In genomic region chr13:50188696-50189095, GRCh38 we compare ENCODE assay signal across 15 cellular contexts.
DNase-seq lines count a peak whose midpoint lies in the region; ATAC-seq and TF ChIP-seq lines count a peak whose summit lies in the region.
"Had no signal": no experiment of that assay in that cellular context is flagged by ENCODE, and none has a peak within 500 bp of the region (broad histone marks: within the 10 kb centered on the region; RNA-seq: fewer than 3 reads in every experiment).

No MANE protein-coding gene starts in this region.

- no peak overlapping the region for H3K4me3 Mint-ChIP-seq in activated CD4-positive, alpha-beta T cell treated with anti-CD3 and anti-CD28 coated beads, Interleukin-2, amount 10 ng/mL, durations not matched to agents 24 days and 14 days
- no peak overlapping the region for H3K4me3 Mint-ChIP-seq in neural progenitor cell
- H3K4me3 Mint-ChIP-seq: CD4-positive, alpha-beta T cell; GM23338 had no signal

- ATAC-seq in RWPE2 (ENCODE audit: low read depth) (peak; percentile 86), HG03196 (IDR thresholded peaks at IDR 0.05; ENCODE audit: unreplicated experiment) (no peak)
- ATAC-seq: A549 had no signal

- H3K4me1 ChIP-seq in RWPE2 (ENCODE audit: insufficient read depth, poor library complexity, severe bottlenecking) (peaks cover 15% of the 10 kb centered on the region), neural progenitor cell (peaks cover 29% of the 10 kb centered on the region)

- H3K27me3 Mint-ChIP-seq in activated CD4-positive, alpha-beta T cell treated with anti-CD3 and anti-CD28 coated beads, Interleukin-2, amount 10 ng/mL, durations not matched to agents 24 days and 14 days, result peaks cover 46% of the 10 kb centered on the region
- H3K27me3 Mint-ChIP-seq in neural progenitor cell (ENCODE audit: insufficient read depth, low read depth), result no peaks in the 10 kb centered on the region
- H3K27me3 Mint-ChIP-seq: CD4-positive, alpha-beta T cell had no signal

- peak overlapping the region; percentile 29 for H3K4me2 ChIP-seq in neural progenitor cell
- H3K4me2 ChIP-seq: A549, GM23338 had no signal

- H3K27ac Mint-ChIP-seq in activated CD4-positive, alpha-beta T cell treated with anti-CD3 and anti-CD28 coated beads, Interleukin-2, amount 10 ng/mL, durations not matched to agents 24 days and 14 days, result no peak overlapping the region
- no peak overlapping the region for H3K27ac Mint-ChIP-seq in neural progenitor cell
- H3K27ac Mint-ChIP-seq: CD4-positive, alpha-beta T cell; GM23338 had no signal

- intact Hi-C loops in activated CD4-positive, alpha-beta T cell treated with anti-CD3 and anti-CD28 coated beads, Interleukin-2, amount 10 ng/mL, durations not matched to agents 24 days and 14 days (cut with micrococcal nuclease), result no loop called here

- H3K9me3 Mint-ChIP-seq in activated CD4-positive, alpha-beta T cell treated with anti-CD3 and anti-CD28 coated beads, Interleukin-2, amount 10 ng/mL, durations not matched to agents 24 days and 14 days, result no peaks in the 10 kb centered on the region
- H3K9me3 Mint-ChIP-seq in neural progenitor cell, result peaks cover 3% of the 10 kb centered on the region

- no peak overlapping the region for H2AFZ ChIP-seq in neural progenitor cell (replicated peaks)
- H2AFZ ChIP-seq: GM23338 had no signal

- no peaks in the 10 kb centered on the region for H3K27me3 ChIP-seq in RWPE2 (ENCODE audit: insufficient read depth, poor library complexity, severe bottlenecking)
- H3K27me3 ChIP-seq in neural progenitor cell, result no peaks in the 10 kb centered on the region

- no peaks in the 10 kb centered on the region for H4K20me1 ChIP-seq in neural progenitor cell (ENCODE audit: low read depth)

- H3K36me3 ChIP-seq in RWPE2 (ENCODE audit: low read depth) (no peaks in the 10 kb centered on the region), neural progenitor cell (no peaks in the 10 kb centered on the region)

- H3F3A ChIP-seq in neural progenitor cell (ENCODE audit: low read depth), result no peaks in the 10 kb centered on the region

- no peak overlapping the region for H3K4me3 ChIP-seq in RWPE2 (ENCODE audit: severe bottlenecking)
- H3K4me3 ChIP-seq in neural progenitor cell, result no peak overlapping the region
- H3K4me3 ChIP-seq: A549, GM23338 had no signal

- H3K9ac ChIP-seq in neural progenitor cell, result no peak overlapping the region

- H3K27ac ChIP-seq in RWPE2 (ENCODE audit: poor library complexity, severe bottlenecking) (no peak overlapping the region), epithelial cell of prostate (peak overlapping the region; percentile 6), neural progenitor cell (no peak overlapping the region)
- H3K27ac ChIP-seq: 22Rv1, A549, C4-2B had no signal

- H3K79me2 ChIP-seq in neural progenitor cell (ENCODE audit: low read depth), result peaks cover 17% of the 10 kb centered on the region

- H3K36me3 Mint-ChIP-seq in activated CD4-positive, alpha-beta T cell treated with anti-CD3 and anti-CD28 coated beads, Interleukin-2, amount 10 ng/mL, durations not matched to agents 24 days and 14 days (ENCODE audit: low read depth), result no peaks in the 10 kb centered on the region
- peaks cover 3% of the 10 kb centered on the region for H3K36me3 Mint-ChIP-seq in neural progenitor cell

- H3K9me3 ChIP-seq in RWPE2 (ENCODE audit: severe bottlenecking), result no peaks in the 10 kb centered on the region
- no peaks in the 10 kb centered on the region for H3K9me3 ChIP-seq in neural progenitor cell (ENCODE audit: low read depth)
- H3K9me3 ChIP-seq: A549, Caco-2 had no signal

- no peak for TF ChIP-seq CTCF in RWPE2 (IDR thresholded peaks at IDR 0.05; ENCODE audit: poor library complexity, severe bottlenecking)
- no peak for TF ChIP-seq CTCF in neural progenitor cell (IDR thresholded peaks at IDR 0.05)

- peaks cover 4% of the 10 kb centered on the region for H3K4me1 Mint-ChIP-seq in activated CD4-positive, alpha-beta T cell treated with anti-CD3 and anti-CD28 coated beads, Interleukin-2, amount 10 ng/mL, durations not matched to agents 24 days and 14 days
- peaks cover 12% of the 10 kb centered on the region for H3K4me1 Mint-ChIP-seq in neural progenitor cell

- peak; percentile 34 for DNase-seq in activated CD4-positive, alpha-beta T cell treated with anti-CD3 and anti-CD28 coated beads, Interleukin-2, amount 10 ng/mL, durations not matched to agents 24 days and 14 days
- no peak for DNase-seq in activated CD4-positive, alpha-beta T cell treated with anti-CD3 and anti-CD28 coated beads, Interleukin-2, amount 50 U/mL, for 48 hours
- DNase-seq in RWPE2 (ENCODE audit: low spot score) (no peak), epithelial cell of prostate (ENCODE audit: low read depth, low spot score) (no peak), neural progenitor cell (ENCODE audit: low spot score) (no peak)
- DNase-seq in stimulated activated CD8-positive, alpha-beta memory T cell treated with anti-CD3 and anti-CD28 coated beads, Interleukin-4, amount 100 ng/mL, for 48 hours, result no peak
- DNase-seq in effector CD4-positive, alpha-beta T cell, result no peak
- DNase-seq: Caco-2; CD4-positive, alpha-beta T cell; HCEC 1CT had no signal
